Comparison of ENCODE assay signal across 18 cellular contexts in genomic region chr16:6558133-6558532, GRCh38.
A peak's percentile ranks its signal among the peaks of the same experiment; 100 is the strongest.
DNase-seq lines count a peak whose midpoint lies in the region; ATAC-seq and TF ChIP-seq lines count a peak whose summit lies in the region.
"Had no signal": no experiment of that assay in that cellular context is flagged by ENCODE, and none has a peak within 500 bp of the region (broad histone marks: within the 10 kb centered on the region; RNA-seq: fewer than 3 reads in every experiment).

No MANE protein-coding gene starts in this region.

- H3K9me3 ChIP-seq in HUES64 (ENCODE audit: insufficient read depth, low read depth, low read length) = no peaks in the 10 kb centered on the region
- peaks cover 7% of the 10 kb centered on the region; the same call in 1 of the 2 replicates for H3K9me3 ChIP-seq in iPS-20b (ENCODE audit: insufficient read depth, low read depth, low read length)
- H3K9me3 ChIP-seq in aorta (ENCODE audit: control insufficient read depth, low read length) = no peaks in the 10 kb centered on the region

- POLR2A ChIA-PET in naive thymus-derived CD8-positive, alpha-beta T cell (lab: Charles Lee) = no interaction called here

- intact Hi-C loops in aorta (cut with DNase I) = no loop called here

- H3K4me3 ChIP-seq in HUES64 (ENCODE audit: low read length) = peak overlapping the region; percentile 35
- H3K4me3 ChIP-seq in iPS-20b (ENCODE audit: low read length) = peak overlapping the region; percentile 55
- H3K4me3 ChIP-seq in aorta (ENCODE audit: low read length in 2 of 2) = no peak overlapping the region
- H3K4me3 ChIP-seq: GM23248 had no signal

- H3K27me3 Mint-ChIP-seq in naive thymus-derived CD8-positive, alpha-beta T cell = peaks cover 0 to 5% (median 2%) of the 10 kb centered on the region in 5 donors
- H3K27me3 Mint-ChIP-seq in progenitor cell of endocrine pancreas = peaks cover 31% of the 10 kb centered on the region
- H3K27me3 Mint-ChIP-seq: IgD-negative memory B cell had no signal

- H3K9ac ChIP-seq in HUES64 (ENCODE audit: low read depth, low read length) (peak overlapping the region; percentile 39), iPS-20b (ENCODE audit: low read depth, low read length) (peak overlapping the region; percentile 58; the same call in 1 of the 2 replicates)
- H3K9ac ChIP-seq: GM23248 had no signal

- H3K4me3 Mint-ChIP-seq in naive thymus-derived CD8-positive, alpha-beta T cell = no peak overlapping the region
- H3K4me3 Mint-ChIP-seq in progenitor cell of endocrine pancreas (ENCODE audit: low read depth) = no peak overlapping the region
- H3K4me3 Mint-ChIP-seq: HFFc6, IgD-negative memory B cell had no signal

- H3K36me3 Mint-ChIP-seq in naive thymus-derived CD8-positive, alpha-beta T cell = no peaks in the 10 kb centered on the region
- H3K36me3 Mint-ChIP-seq in progenitor cell of endocrine pancreas (ENCODE audit: insufficient read depth) = no peaks in the 10 kb centered on the region
- H3K36me3 Mint-ChIP-seq: IgD-negative memory B cell had no signal

- DNase-seq in ELF-1 (ENCODE audit: low read depth, low spot score) (peak; percentile 58), NCI-H748 treated with DMSO at 0.1 percent for 48 hours (lab: John Stamatoyannopoulos, UW) (peak; percentile 72), aorta (no peak), progenitor cell of endocrine pancreas (ENCODE audit: low spot score, unreplicated experiment) (no peak)
- no peak for DNase-seq in naive thymus-derived CD8-positive, alpha-beta T cell
- DNase-seq: DMS53, GF-D8, GM23248, HFFc6, NCI-H2081 treated with DMSO at 0.1 percent for 48 hours, NCI-H226, NCI-H526 treated with DMSO at 0.1 percent for 48 hours, SHP77 treated with DMSO at 0.1 percent for 48 hours had no signal

- H3K4me1 Mint-ChIP-seq in naive thymus-derived CD8-positive, alpha-beta T cell = no peaks in the 10 kb centered on the region
- H3K4me1 Mint-ChIP-seq in progenitor cell of endocrine pancreas (ENCODE audit: low read depth) = peaks cover 3% of the 10 kb centered on the region

- no peaks in the 10 kb centered on the region for H3K27me3 ChIP-seq in HUES64 (ENCODE audit: insufficient read depth, low read length)
- no peaks in the 10 kb centered on the region for H3K27me3 ChIP-seq in iPS-20b (ENCODE audit: insufficient read depth, low read length)
- H3K27me3 ChIP-seq in aorta (ENCODE audit: control insufficient read depth in 1 of 2, insufficient read depth in 2 of 2, low read length in 1 of 2) = no peaks in the 10 kb centered on the region

- no peak for ATAC-seq in aorta (ENCODE audit: low FRiP score)
- ATAC-seq in naive thymus-derived CD8-positive, alpha-beta T cell = no peak
- no peak for ATAC-seq in HG02623 (IDR thresholded peaks at IDR 0.05; ENCODE audit: unreplicated experiment)

- H3K36me3 ChIP-seq in HUES64 (ENCODE audit: insufficient read depth, low read length) (no peaks in the 10 kb centered on the region), iPS-20b (ENCODE audit: insufficient read depth, low read depth, low read length) (no peaks in the 10 kb centered on the region), aorta (ENCODE audit: control insufficient read depth in 1 of 2, insufficient read depth in 2 of 2, low read length in 1 of 2) (no peaks in the 10 kb centered on the region)

- peaks cover 42% of the 10 kb centered on the region for H3K4me1 ChIP-seq in HUES64 (ENCODE audit: insufficient read depth, low read length)
- H3K4me1 ChIP-seq in iPS-20b (ENCODE audit: insufficient read depth, low read length) = peaks cover 35% of the 10 kb centered on the region; the same call in 1 of the 2 replicates
- H3K4me1 ChIP-seq in aorta (ENCODE audit: control insufficient read depth in 1 of 2, insufficient read depth in 2 of 2, low read length in 2 of 2) = no peaks in the 10 kb centered on the region

- H3K27ac ChIP-seq in HUES64 (ENCODE audit: low read depth, low read length) (peak overlapping the region; percentile 92), iPS-20b (ENCODE audit: low read length) (peak overlapping the region; percentile 31), aorta (ENCODE audit: low read depth in 1 of 2, low read length in 2 of 2) (no peak overlapping the region)
- H3K27ac ChIP-seq: C4-2B, GM23248 had no signal

- peaks cover 0 to 19% (median 4%) of the 10 kb centered on the region in 9 donors for H3K9me3 Mint-ChIP-seq in naive thymus-derived CD8-positive, alpha-beta T cell
- no peaks in the 10 kb centered on the region for H3K9me3 Mint-ChIP-seq in progenitor cell of endocrine pancreas (ENCODE audit: low read depth)

- WGBS in HUES64 = under 1% methylated on average over 8 of the region's 8 CpGs
- whole genome bisulfite sequencing in aorta, 2 donors = 7 to 11% methylated on average over 8 of the region's 8 CpGs

- no peak overlapping the region for H3K27ac Mint-ChIP-seq in naive thymus-derived CD8-positive, alpha-beta T cell
- no peak overlapping the region for H3K27ac Mint-ChIP-seq in progenitor cell of endocrine pancreas
- H3K27ac Mint-ChIP-seq: HFFc6, IgD-negative memory B cell had no signal

- no peak for TF ChIP-seq CTCF in progenitor cell of endocrine pancreas (IDR thresholded peaks at IDR 0.05; ENCODE audit: unreplicated experiment)

Comparison
In these comparisons a context has a peak if more than half of its experiments do, and no peak if none do; other contexts are left out.
1. DNase-seq: peak in ELF-1 (single experiment) and NCI-H748 treated with DMSO at 0.1 percent for 48 hours (single experiment); none in aorta (0 of 2), naive thymus-derived CD8-positive, alpha-beta T cell (0 of 10) and progenitor cell of endocrine pancreas (single experiment).
2. H3K27ac ChIP-seq: peak in HUES64 (single experiment) and iPS-20b (single experiment); none in aorta (0 of 2).
3. H3K4me3 ChIP-seq: peak in HUES64 (single experiment) and iPS-20b (single experiment); none in aorta (0 of 2).